Comparison of ENCODE assay signal across 11 cellular contexts in genomic region chr11:65434057-65434666, GRCh38. TPM values are rescaled to one million over a fixed set of nuclear protein-coding genes. Genes with fewer than 3 reads are reported as not detected.
DNase-seq lines count a peak whose midpoint lies in the region; ATAC-seq, FAIRE-seq and TF ChIP-seq lines count a peak whose summit lies in the region.
"Had no signal": no experiment of that assay in that cellular context is flagged by ENCODE, and none has a peak within 500 bp of the region (broad histone marks: within the 10 kb centered on the region; RNA-seq: fewer than 3 reads in every experiment).

No MANE protein-coding gene starts in this region.

- H3K4me1 ChIP-seq in sigmoid colon (peaks cover 0 to 98% (median 93%) of the 10 kb centered on the region in 4 donors), neural progenitor cell (no peaks in the 10 kb centered on the region)

- ATAC-seq in HG02852 (IDR thresholded peaks at IDR 0.05; ENCODE audit: unreplicated experiment): no peak

- no peak overlapping the region for H2AFZ ChIP-seq in neural progenitor cell (replicated peaks)

- H3K36me3 Mint-ChIP-seq in activated CD4-positive, alpha-beta memory T cell treated with anti-CD3 and anti-CD28 coated beads, Interleukin-2, amount 10 ng/mL, durations not matched to agents 7 days and 5 days (ENCODE audit: low read depth): peaks cover 80% of the 10 kb centered on the region
- H3K36me3 Mint-ChIP-seq in neural progenitor cell: peaks cover 3% of the 10 kb centered on the region

- H3K27ac ChIP-seq in sigmoid colon (peak overlapping the region; percentile 7 to 100 (median 70)), neural progenitor cell (no peak overlapping the region)

- no peak for TF ChIP-seq EP300 in sigmoid colon (IDR thresholded peaks at IDR 0.05)

- H3K79me2 ChIP-seq in neural progenitor cell (ENCODE audit: low read depth): no peaks in the 10 kb centered on the region

- H3K4me3 ChIP-seq in sigmoid colon (peak overlapping the region in 1 of 4 donors; percentile 11), neural progenitor cell (no peak overlapping the region)
- H3K4me3 ChIP-seq: uterus had no signal

- TF ChIP-seq CTCF in sigmoid colon (IDR thresholded peaks at IDR 0.05) (no peak), neural progenitor cell (IDR thresholded peaks at IDR 0.05) (no peak)

- peaks cover 88% of the 10 kb centered on the region for H3K4me1 Mint-ChIP-seq in activated CD4-positive, alpha-beta memory T cell treated with anti-CD3 and anti-CD28 coated beads, Interleukin-2, amount 10 ng/mL, durations not matched to agents 7 days and 5 days
- H3K4me1 Mint-ChIP-seq in neural progenitor cell: peaks cover 14% of the 10 kb centered on the region

- in situ Hi-C loops in G401 (cut with HindIII; ENCODE audit: low sequenced_read_pairs): no loop called here

- DNase-seq in G401 (ENCODE audit: low spot score): peak; percentile 13
- DNase-seq in activated CD4-positive, alpha-beta memory T cell treated with anti-CD3 and anti-CD28 coated beads, Interleukin-2, amount 10 ng/mL, durations not matched to agents 7 days and 5 days: peak; percentile 14
- peak; percentile 55 for DNase-seq in fibroblast of peridontal ligament (ENCODE audit: extremely low read depth)
- peak; percentile 62 for DNase-seq in sigmoid colon
- DNase-seq in urothelium cell line (ENCODE audit: low spot score): no peak
- no peak for DNase-seq in occipital lobe (lab: John Stamatoyannopoulos, UW)
- no peak for DNase-seq in neural progenitor cell (ENCODE audit: low spot score)
- DNase-seq: NCI-H187 treated with DMSO at 0.1 percent for 48 hours, nucleus accumbens had no signal

- no peak overlapping the region for H3K4me2 ChIP-seq in neural progenitor cell

- H3K27ac Mint-ChIP-seq in activated CD4-positive, alpha-beta memory T cell treated with anti-CD3 and anti-CD28 coated beads, Interleukin-2, amount 10 ng/mL, durations not matched to agents 7 days and 5 days: peak overlapping the region; percentile 38
- no peak overlapping the region for H3K27ac Mint-ChIP-seq in neural progenitor cell

- H3K4me3 Mint-ChIP-seq in activated CD4-positive, alpha-beta memory T cell treated with anti-CD3 and anti-CD28 coated beads, Interleukin-2, amount 10 ng/mL, durations not matched to agents 7 days and 5 days: no peak overlapping the region
- no peak overlapping the region for H3K4me3 Mint-ChIP-seq in neural progenitor cell

- H3K9me3 Mint-ChIP-seq in activated CD4-positive, alpha-beta memory T cell treated with anti-CD3 and anti-CD28 coated beads, Interleukin-2, amount 10 ng/mL, durations not matched to agents 7 days and 5 days: no peaks in the 10 kb centered on the region
- no peaks in the 10 kb centered on the region for H3K9me3 Mint-ChIP-seq in neural progenitor cell

- H3K9ac ChIP-seq in neural progenitor cell: no peak overlapping the region

- peak in 1 of 2 donors; percentile 7 for TF ChIP-seq POLR2A in sigmoid colon (IDR thresholded peaks at IDR 0.05)

- H3K36me3 ChIP-seq in sigmoid colon (peaks cover 31 to 80% (median 48%) of the 10 kb centered on the region in 4 donors), neural progenitor cell (no peaks in the 10 kb centered on the region)
- H3K36me3 ChIP-seq: uterus had no signal

- intact Hi-C loops in sigmoid colon (cut with DNase I): no loop called here

- H3K27me3 Mint-ChIP-seq in activated CD4-positive, alpha-beta memory T cell treated with anti-CD3 and anti-CD28 coated beads, Interleukin-2, amount 10 ng/mL, durations not matched to agents 7 days and 5 days: no peaks in the 10 kb centered on the region
- H3K27me3 Mint-ChIP-seq in neural progenitor cell (ENCODE audit: insufficient read depth, low read depth): peaks cover 2% of the 10 kb centered on the region

- 69 to 70% methylated on average over 6 of the region's 6 CpGs for WGBS in sigmoid colon, 2 donors

- no peaks in the 10 kb centered on the region for H4K20me1 ChIP-seq in neural progenitor cell (ENCODE audit: low read depth)

- H3K9me3 ChIP-seq in sigmoid colon (no peaks in the 10 kb centered on the region), neural progenitor cell (ENCODE audit: low read depth) (no peaks in the 10 kb centered on the region)
- H3K9me3 ChIP-seq: uterus had no signal

- FAIRE-seq in urothelium cell line (lab: Jason Lieb, UNC): no peak

- H3K27me3 ChIP-seq in sigmoid colon (no peaks in the 10 kb centered on the region), neural progenitor cell (no peaks in the 10 kb centered on the region)
- H3K27me3 ChIP-seq: uterus had no signal

- peaks cover 3% of the 10 kb centered on the region for H3F3A ChIP-seq in neural progenitor cell (ENCODE audit: low read depth)

- POLR2A ChIA-PET in activated CD4-positive, alpha-beta memory T cell treated with anti-CD3 and anti-CD28 coated beads, Interleukin-2, amount 10 ng/mL, durations not matched to agents 7 days and 5 days (lab: Charles Lee): interaction anchor here (0.9 to 2.6 kb wide), 6 partner anchors 9 to 68 kb away, joined by 3 to 34 read pairs (median 4); partner anchors contain the start of genes MALAT1 and NEAT1

- CTCF ChIA-PET in activated CD4-positive, alpha-beta memory T cell treated with anti-CD3 and anti-CD28 coated beads, Interleukin-2, amount 10 ng/mL, durations not matched to agents 7 days and 5 days (lab: Charles Lee): interaction anchor here (0.8 to 1.0 kb wide), 3 partner anchors 18 to 84 kb away, joined by 3 to 5 read pairs (median 4); no protein-coding TSS in a partner anchor

RNA-seq across cellular contexts. Expression of gene NEAT1, which starts 11.6 kb away (rescaled TPM):
- 4.4 and 12.4 TPM in 2 replicates for total RNA-seq in G401 (2014; rRNA removed; shearing (Covaris generic))
- 1,000 to 10,000 TPM; 1,222 to 1,245 TPM for total RNA-seq in activated CD4-positive, alpha-beta memory T cell treated with anti-CD3 and anti-CD28 coated beads, Interleukin-2, amount 10 ng/mL, durations not matched to agents 7 days and 5 days
- total RNA-seq in sigmoid colon (100 to 1,000 TPM; 142 to 573 (median 268) TPM), occipital lobe (3.6 TPM), neural progenitor cell (ENCODE audit: low replicate concordance) (2.8 and 4.0 TPM in 2 replicates)
- polyA plus RNA-seq in sigmoid colon: 100 to 1,000 TPM in 1 of 3 donors, 10 to 100 TPM in 2; 26.8 to 587 (median 78.7) TPM

RNA-seq across cellular contexts. Expression of gene FRMD8, which starts 47.7 kb away (rescaled TPM):
- total RNA-seq in G401 (2014; rRNA removed; shearing (Covaris generic)): 31.1 and 40.1 TPM in 2 replicates
- total RNA-seq in activated CD4-positive, alpha-beta memory T cell treated with anti-CD3 and anti-CD28 coated beads, Interleukin-2, amount 10 ng/mL, durations not matched to agents 7 days and 5 days: 10 to 100 TPM; 53.9 to 61.3 TPM
- total RNA-seq in sigmoid colon (10 to 100 TPM; 10.7 to 27.5 (median 15.6) TPM), occipital lobe (9.2 TPM), neural progenitor cell (ENCODE audit: low replicate concordance) (5.8 and 28.3 TPM in 2 replicates)
- 10 to 100 TPM; 21.6 to 29.0 (median 25.2) TPM for polyA plus RNA-seq in sigmoid colon

RNA-seq across cellular contexts. Expression of gene SLC25A45, which starts 51.7 kb away (rescaled TPM):
- 1.1 TPM in 1 of 2 replicates, not detected in the other for total RNA-seq in G401 (2014; rRNA removed; shearing (Covaris generic))
- 10 to 100 TPM; 19.4 to 19.8 TPM for total RNA-seq in activated CD4-positive, alpha-beta memory T cell treated with anti-CD3 and anti-CD28 coated beads, Interleukin-2, amount 10 ng/mL, durations not matched to agents 7 days and 5 days
- total RNA-seq in sigmoid colon: 1 to 10 TPM; 2.5 to 8.9 (median 6.0) TPM
- 10 to 100 TPM in 1 of 3 donors, 1 to 10 TPM in 2; 1.2 to 12.8 (median 2.5) TPM for polyA plus RNA-seq in sigmoid colon
- total RNA-seq in occipital lobe: 0.31 TPM
- total RNA-seq in neural progenitor cell (ENCODE audit: low replicate concordance): 0.47 and 1.2 TPM in 2 replicates

Comparison
In these comparisons a context has a peak if more than half of its experiments do, and no peak if none do; other contexts are left out.
1. DNase-seq: peak in G401 (single experiment), activated CD4-positive, alpha-beta memory T cell treated with anti-CD3 and anti-CD28 coated beads, Interleukin-2, amount 10 ng/mL, durations not matched to agents 7 days and 5 days (single experiment), fibroblast of peridontal ligament (single experiment) and sigmoid colon (single experiment); none in urothelium cell line (single experiment), occipital lobe (single experiment) and neural progenitor cell (single experiment).
2. RNA of gene NEAT1, which starts 11.6 kb away (total RNA-seq): 1,222 to 1,245 TPM in activated CD4-positive, alpha-beta memory T cell treated with anti-CD3 and anti-CD28 coated beads, Interleukin-2, amount 10 ng/mL, durations not matched to agents 7 days and 5 days and 142 to 573 TPM in sigmoid colon; 4.4 to 12.4 TPM in G401, 2.8 to 4.0 TPM in neural progenitor cell and 3.6 TPM in occipital lobe (single experiment); every median in the first group is over 10 times any median in the second.